In genomic region chr13:98508280-98509074, GRCh38 we compare ENCODE assay signal across 10 cellular contexts.
A peak's percentile ranks its signal among the peaks of the same experiment; 100 is the strongest.
DNase-seq lines count a peak whose midpoint lies in the region; ATAC-seq, FAIRE-seq and TF ChIP-seq lines count a peak whose summit lies in the region.
"Had no signal": no experiment of that assay in that cellular context is flagged by ENCODE, and none has a peak within 500 bp of the region (broad histone marks: within the 10 kb centered on the region; RNA-seq: fewer than 3 reads in every experiment).

No MANE protein-coding gene starts in this region.

- H3K27ac ChIP-seq in left ventricle myocardium inferior (replicated peaks) (peak overlapping the region; percentile 77), astrocyte (ENCODE audit: low read depth, low read length) (peak overlapping the region; percentile 85), vagina (peak overlapping the region; percentile 76)

- CTCF ChIA-PET in HEK293T (lab: Yijun Ruan, JAX), result interaction anchor here (1.8 kb wide), 1 partner anchor 12 kb away, joined by 6 read pairs; no protein-coding TSS in a partner anchor

- H3K4me1 ChIP-seq in left ventricle myocardium inferior (peaks cover 87% of the 10 kb centered on the region), astrocyte (ENCODE audit: insufficient read depth, low read length) (peaks cover 41% of the 10 kb centered on the region), vagina (peaks cover 97% of the 10 kb centered on the region)

- H3K27ac Mint-ChIP-seq in astrocyte (ENCODE audit: unreplicated experiment), result peak overlapping the region; percentile 100

- FAIRE-seq in astrocyte (lab: Jason Lieb, UNC), result no peak
- FAIRE-seq: frontal cortex had no signal

- peak overlapping the region; percentile 64 for H3K4me3 Mint-ChIP-seq in astrocyte (ENCODE audit: unreplicated experiment)

- no peak overlapping the region for H3K4me3 ChIP-seq in left ventricle myocardium inferior
- no peak overlapping the region for H3K4me3 ChIP-seq in astrocyte (ENCODE audit: insufficient read depth, low read depth, low read length)
- no peak overlapping the region for H3K4me3 ChIP-seq in vagina

- H2AFZ ChIP-seq in astrocyte (ENCODE audit: low read depth, low read length), result no peak overlapping the region

- H3K9ac ChIP-seq in astrocyte (ENCODE audit: low read length), result peak overlapping the region; percentile 69

- H3K36me3 ChIP-seq in left ventricle myocardium inferior (no peaks in the 10 kb centered on the region), astrocyte (ENCODE audit: insufficient read depth, low read length) (no peaks in the 10 kb centered on the region), vagina (peaks cover 0 to 8% of the 10 kb centered on the region in 2 donors)

- TF ChIP-seq POLR2A in vagina (IDR thresholded peaks at IDR 0.05), result no peak

- H3K27me3 ChIP-seq in left ventricle myocardium inferior (ENCODE audit: low read depth) (no peaks in the 10 kb centered on the region), astrocyte (ENCODE audit: insufficient read depth, low read length) (no peaks in the 10 kb centered on the region), vagina (no peaks in the 10 kb centered on the region)

- intact Hi-C loops in left ventricle myocardium inferior (cut with micrococcal nuclease) (no loop called here), Right ventricle myocardium superior (cut with DNase I) (no loop called here), vagina (cut with DNase I) (no loop called here)

- peaks cover 47% of the 10 kb centered on the region for H4K20me1 ChIP-seq in astrocyte (ENCODE audit: insufficient read depth, low read length)

- peaks cover 93% of the 10 kb centered on the region for H3K79me2 ChIP-seq in astrocyte (ENCODE audit: insufficient read depth, low read length)

- no peaks in the 10 kb centered on the region for H3K9me3 Mint-ChIP-seq in astrocyte (ENCODE audit: unreplicated experiment)

- POLR2A ChIA-PET in HEK293T (lab: Yijun Ruan, JAX), result no interaction called here

- ATAC-seq in Right ventricle myocardium superior (ENCODE audit: poor library complexity), result no peak

- H3K4me1 Mint-ChIP-seq in astrocyte (ENCODE audit: low read depth, unreplicated experiment), result peaks cover 63% of the 10 kb centered on the region

- TF ChIP-seq CTCF in left ventricle myocardium inferior (IDR thresholded peaks at IDR 0.05; ENCODE audit: borderline replicate concordance) (no peak), astrocyte (IDR thresholded peaks at IDR 0.05; ENCODE audit: insufficient read depth, low read depth, low read length) (no peak), vagina (IDR thresholded peaks at IDR 0.05) (no peak)

- DNase-seq in left ventricle myocardium inferior, result no peak
- no peak for DNase-seq in Right ventricle myocardium superior
- peak; percentile 87 for DNase-seq in astrocyte (ENCODE audit: low read depth)
- peak; percentile 64 for DNase-seq in left kidney (ENCODE audit: low read depth, low spot score)
- no peak for DNase-seq in vagina (ENCODE audit: extremely low spot score in 2 of 2)
- no peak for DNase-seq in HEK293T (ENCODE audit: extremely low spot score)
- DNase-seq in foreskin melanocyte, result no peak
- DNase-seq in stimulated activated CD4-positive, alpha-beta T cell treated with anti-CD3 and anti-CD28 coated beads, Interleukin-15, amount 100 ng/mL, for 24 hours, result no peak
- DNase-seq: DMS153 had no signal

- H3K27me3 Mint-ChIP-seq in astrocyte (ENCODE audit: low read depth, unreplicated experiment), result no peaks in the 10 kb centered on the region

- peak overlapping the region; percentile 69 for H3K4me2 ChIP-seq in astrocyte (ENCODE audit: low read length)

- peaks cover 25% of the 10 kb centered on the region for H3K36me3 Mint-ChIP-seq in astrocyte (ENCODE audit: low read depth, unreplicated experiment)

- no peaks in the 10 kb centered on the region for H3K9me3 ChIP-seq in left ventricle myocardium inferior (replicated peaks)
- H3K9me3 ChIP-seq in astrocyte (ENCODE audit: insufficient read depth, low read depth, low read length), result no peaks in the 10 kb centered on the region
- no peaks in the 10 kb centered on the region for H3K9me3 ChIP-seq in vagina

TF ChIP-seq in HEK293T, 16 proteins besides CTCF, POLR2A, EP300 and RAD21:
- TF ChIP-seq HDGF (IDR thresholded peaks at IDR 0.05; ENCODE audit: borderline replicate concordance) (no peak), ZNF384 (IDR thresholded peaks at IDR 0.05) (no peak)

Comparison
In these comparisons a context has a peak if more than half of its experiments do, and no peak if none do; other contexts are left out.
1. DNase-seq: peak in astrocyte (single experiment) and left kidney (single experiment); none in left ventricle myocardium inferior (single experiment), Right ventricle myocardium superior (single experiment), vagina (0 of 2), HEK293T (single experiment), foreskin melanocyte (single experiment) and stimulated activated CD4-positive, alpha-beta T cell treated with anti-CD3 and anti-CD28 coated beads, Interleukin-15, amount 100 ng/mL, for 24 hours (single experiment).
2. Peak in every context shown above with its lines, with median percentiles within 50 percentile points of each other: H3K27ac ChIP-seq.